ENCODE assay signal across 8 cellular contexts in genomic region chr21:15065381-15066230, GRCh38. TPM values are rescaled to one million over a fixed set of nuclear protein-coding genes. Genes with fewer than 3 reads are reported as not detected.
DNase-seq lines count a peak whose midpoint lies in the region; ATAC-seq and TF ChIP-seq lines count a peak whose summit lies in the region.

No MANE protein-coding gene starts in this region.

- H3K4me1 ChIP-seq in PC-3 (ENCODE audit: insufficient read depth, low read length) (peaks cover 19% of the 10 kb centered on the region), mucosa of stomach (ENCODE audit: control insufficient read depth, insufficient read depth, low read length) (peaks cover 7% of the 10 kb centered on the region)

- no peak for TF ChIP-seq CTCF in PC-3 (conservative IDR thresholded peaks at IDR 0.05; ENCODE audit: low read depth, low read length)

- H3K27me3 ChIP-seq in PC-3 (ENCODE audit: low read length) (no peaks in the 10 kb centered on the region), mucosa of stomach (ENCODE audit: control insufficient read depth, insufficient read depth, low read length) (no peaks in the 10 kb centered on the region)

- H3K79me2 ChIP-seq in PC-3 (ENCODE audit: low read length), result peaks cover 64% of the 10 kb centered on the region

- H3K36me3 ChIP-seq in PC-3 (ENCODE audit: low read depth, low read length), result peaks cover 8% of the 10 kb centered on the region; the same call in 1 of the 2 replicates
- H3K36me3 ChIP-seq in mucosa of stomach (ENCODE audit: control insufficient read depth, insufficient read depth, low read length), result no peaks in the 10 kb centered on the region

- in situ Hi-C loops in Caki2 (cut with HindIII; ENCODE audit: low pct_unique_long_range_greater_than_20kb, low sequenced_read_pairs), result no loop called here

- peak overlapping the region; percentile 88 for H2AFZ ChIP-seq in PC-3 (ENCODE audit: low read length)

- DNase-seq in Caki2 (ENCODE audit: low read depth) (peak; percentile 77), PC-3 (peak; percentile 76), NCI-H345 (lab: John Stamatoyannopoulos, UW) (no peak)
- DNase-seq in activated T-cell treated with anti-CD3 and anti-CD28 coated beads, Interleukin-2, amount 50 U/mL, for 48 hours, result peak; percentile 76 to 77
- DNase-seq in stimulated activated CD8-positive, alpha-beta memory T cell treated with anti-CD3 and anti-CD28 coated beads, Interleukin-4, amount 100 ng/mL, for 1 hour (ENCODE audit: low read depth in 2 of 2, low spot score in 1 of 2), result peak; percentile 38 to 47

- H3K9me3 ChIP-seq in PC-3 (ENCODE audit: low read length) (no peaks in the 10 kb centered on the region), mucosa of stomach (ENCODE audit: control insufficient read depth, low read length) (no peaks in the 10 kb centered on the region)

- no peaks in the 10 kb centered on the region for H3F3A ChIP-seq in PC-3 (ENCODE audit: low read length, unreplicated experiment)

- H3K9me2 ChIP-seq in PC-3 (replicated peaks; ENCODE audit: low read length), result no peaks in the 10 kb centered on the region

- peak overlapping the region; percentile 84 for H3K9ac ChIP-seq in PC-3 (ENCODE audit: low read length)
- peak overlapping the region; percentile 85 for H3K9ac ChIP-seq in mucosa of stomach (ENCODE audit: low read length)

- H4K20me1 ChIP-seq in PC-3 (ENCODE audit: low read length), result peaks cover 33% of the 10 kb centered on the region

- BruUV-seq in PC-3 (replicated peaks; lab: Mats Ljungman, UMichigan), result no TSS peak

- peak overlapping the region; percentile 92 for H3K4me2 ChIP-seq in PC-3 (ENCODE audit: low read length)

- peak overlapping the region; percentile 81 for H3K4me3 ChIP-seq in PC-3 (ENCODE audit: low read length)
- peak overlapping the region; percentile 68 for H3K4me3 ChIP-seq in mucosa of stomach (ENCODE audit: low read length)

- CTCF ChIA-PET in PC-3 (lab: Charles Lee), result interaction anchor here (0.5 to 1.0 kb wide), 5 partner anchors 8 to 526 kb away, joined by 3 to 6 read pairs (median 3); no protein-coding TSS in a partner anchor

- intact Hi-C loops in PC-3 (cut with micrococcal nuclease), result loop anchor here (1.0 to 10.0 kb wide), 5 partner anchors 57 to 488 kb away; no protein-coding TSS in a partner anchor

- H3K27ac ChIP-seq in PC-3 (ENCODE audit: low read length), result peak overlapping the region; percentile 72

- POLR2A ChIA-PET in PC-3 (lab: Charles Lee; ENCODE audit: unreplicated experiment), result interaction anchor here (0.6 to 1.1 kb wide), 5 partner anchors 57 to 485 kb away, joined by 3 to 5 read pairs (median 4); no protein-coding TSS in a partner anchor

- ATAC-seq in HG02623 (IDR thresholded peaks at IDR 0.05; ENCODE audit: unreplicated experiment) (peak; percentile 22), PC-3 (peak; percentile 54), esophagus mucosa (peak; percentile 46)

RNA-seq across cellular contexts. Expression of gene NRIP1, which starts 0.8 kb away (rescaled TPM):
- 45.4 and 50.4 TPM in 2 replicates for total RNA-seq in Caki2 (2014; rRNA removed; shearing (Covaris generic); ENCODE audit: low replicate concordance)
- total RNA-seq in PC-3 (2014; rRNA removed) (68.0 and 69.2 TPM in 2 replicates), esophagus mucosa (52.2 TPM)
